Comparison of ENCODE assay signal across 14 cellular contexts in genomic region chr6:11847515-11848244, GRCh38.
"Had no signal": no experiment of that assay in that cellular context is flagged by ENCODE, and none has a peak within 500 bp of the region (broad histone marks: within the 10 kb centered on the region; RNA-seq: fewer than 3 reads in every experiment).

No MANE protein-coding gene starts in this region.

- H3K27me3 ChIP-seq: esophagus muscularis mucosa, right atrium auricular region had no signal

- H3K36me3 ChIP-seq: esophagus muscularis mucosa, lower lobe of right lung, right atrium auricular region had no signal

- H3K4me3 ChIP-seq: esophagus muscularis mucosa, lower lobe of right lung, right atrium auricular region had no signal

- H3K27ac ChIP-seq: esophagus muscularis mucosa, lower lobe of right lung, right atrium auricular region had no signal

- FAIRE-seq: colon had no signal

- H3K9me3 ChIP-seq: esophagus muscularis mucosa, lower lobe of right lung, right atrium auricular region had no signal

- ATAC-seq: naive thymus-derived CD4-positive, alpha-beta T cell had no signal

- H3K4me1 ChIP-seq: lower lobe of right lung, right atrium auricular region had no signal

- DNase-seq: activated B cell treated with CpG ODN at 0.5 μM for 24 hours; activated CD4-positive, alpha-beta T cell treated with anti-CD3 and anti-CD28 coated beads, Interleukin-2, amount 10 ng/mL, durations not matched to agents 7 days and 5 days; activated effector memory CD4-positive, alpha-beta T cell treated with Interleukin-2 at 50 U/mL for 16 hours; foreskin fibroblast; kidney glomerular epithelial cell; lower lobe of right lung; naive thymus-derived CD4-positive, alpha-beta T cell; posterior cingulate gyrus; stimulated activated CD4-positive, alpha-beta T cell treated with anti-CD3 and anti-CD28 coated beads, Interleukin-2, amount 100 ng/mL, for 24 hours; stimulated activated naive CD4-positive, alpha-beta T cell; substantia nigra had no signal
